Comparison of ENCODE assay signal across 8 cellular contexts in genomic region chr7:149772236-149772820, GRCh38.
A peak's percentile ranks its signal among the peaks of the same experiment; 100 is the strongest.
DNase-seq lines count a peak whose midpoint lies in the region; ATAC-seq lines count a peak whose summit lies in the region.

No MANE protein-coding gene starts in this region.

- H3K27ac ChIP-seq in effector memory CD4-positive, alpha-beta T cell (ENCODE audit: insufficient read depth, low read length, poor library complexity, severe bottlenecking), result no peak overlapping the region
- no peak overlapping the region for H3K27ac ChIP-seq in muscle layer of duodenum (ENCODE audit: low read length)

- H3K4me1 ChIP-seq in NT2/D1 (ENCODE audit: insufficient read depth, insufficient read length) (peaks cover 15% of the 10 kb centered on the region), muscle layer of duodenum (ENCODE audit: control insufficient read depth in 1 of 2, insufficient read depth in 2 of 2, low read length in 2 of 2) (peaks cover 7 to 8% of the 10 kb centered on the region in 2 donors)
- H3K4me1 ChIP-seq in effector memory CD4-positive, alpha-beta T cell (ENCODE audit: control insufficient read depth, insufficient read depth, low read length, poor library complexity, severe bottlenecking), result peaks cover 12% of the 10 kb centered on the region

- no peak overlapping the region for H3K9ac ChIP-seq in NT2/D1 (ENCODE audit: insufficient read length, low read depth)

- H3K27me3 ChIP-seq in NT2/D1 (ENCODE audit: insufficient read depth, insufficient read length) (peaks cover 33% of the 10 kb centered on the region), muscle layer of duodenum (ENCODE audit: low read depth, low read length) (no peaks in the 10 kb centered on the region)
- H3K27me3 ChIP-seq in effector memory CD4-positive, alpha-beta T cell (replicated peaks; ENCODE audit: control insufficient read depth, insufficient read depth, low read length, poor library complexity, severe bottlenecking), result no peaks in the 10 kb centered on the region

- no peaks in the 10 kb centered on the region for H3K9me3 ChIP-seq in NT2/D1 (ENCODE audit: insufficient read depth, low read length)
- H3K9me3 ChIP-seq in effector memory CD4-positive, alpha-beta T cell (ENCODE audit: control insufficient read depth, low read length), result no peaks in the 10 kb centered on the region
- H3K9me3 ChIP-seq in muscle layer of duodenum (ENCODE audit: control insufficient read depth in 1 of 2, low read length in 2 of 2), result no peaks in the 10 kb centered on the region

- DNase-seq in GM19238 (ENCODE audit: insufficient read length, low spot score) (peak; percentile 49), NT2/D1 (ENCODE audit: low read depth, low spot score) (no peak), AG20443 (ENCODE audit: low spot score) (no peak)
- DNase-seq in effector memory CD4-positive, alpha-beta T cell, result no peak

- peaks cover 7% of the 10 kb centered on the region for H3K36me3 ChIP-seq in NT2/D1 (ENCODE audit: insufficient read depth, insufficient read length, low read length)
- H3K36me3 ChIP-seq in effector memory CD4-positive, alpha-beta T cell (ENCODE audit: control insufficient read depth, insufficient read depth, low read length), result no peaks in the 10 kb centered on the region
- H3K36me3 ChIP-seq in muscle layer of duodenum (ENCODE audit: control insufficient read depth in 1 of 2, insufficient read depth in 2 of 2, low read length in 2 of 2), result peaks cover 3 to 13% of the 10 kb centered on the region in 2 donors

- ATAC-seq in GM21737 (IDR thresholded peaks at IDR 0.05; ENCODE audit: unreplicated experiment) (no peak), GM19035 (IDR thresholded peaks at IDR 0.05; ENCODE audit: unreplicated experiment) (no peak), GM19455 (IDR thresholded peaks at IDR 0.05; ENCODE audit: unreplicated experiment) (no peak)

- peak overlapping the region; percentile 32 for H3K4me3 ChIP-seq in NT2/D1 (ENCODE audit: insufficient read length, low read depth)
- peak overlapping the region; percentile 85 for H3K4me3 ChIP-seq in effector memory CD4-positive, alpha-beta T cell (ENCODE audit: insufficient read depth, low read depth, low read length, poor library complexity, severe bottlenecking)
- peak overlapping the region; percentile 59 to 73 for H3K4me3 ChIP-seq in muscle layer of duodenum (ENCODE audit: low read depth in 1 of 2, low read length in 2 of 2)

Comparison
In these comparisons a context has a peak if more than half of its experiments do, and no peak if none do; other contexts are left out.
1. H3K4me3 ChIP-seq: peak in every context shown above with its lines; median percentile 85 in effector memory CD4-positive, alpha-beta T cell; 66 in muscle layer of duodenum; 32 in NT2/D1.